In genomic region chr11:12052676-12053605, GRCh38 we compare ENCODE assay signal across 1 cellular context.
TF ChIP-seq lines count a peak whose summit lies in the region.

No MANE protein-coding gene starts in this region.

TF ChIP-seq in SK-N-SH treated with all-trans-retinoic acid at 6 μM for 48 hours, 23 proteins besides CTCF, POLR2A, EP300 and RAD21 (continued from another document):
- TF ChIP-seq, protein P1, sequence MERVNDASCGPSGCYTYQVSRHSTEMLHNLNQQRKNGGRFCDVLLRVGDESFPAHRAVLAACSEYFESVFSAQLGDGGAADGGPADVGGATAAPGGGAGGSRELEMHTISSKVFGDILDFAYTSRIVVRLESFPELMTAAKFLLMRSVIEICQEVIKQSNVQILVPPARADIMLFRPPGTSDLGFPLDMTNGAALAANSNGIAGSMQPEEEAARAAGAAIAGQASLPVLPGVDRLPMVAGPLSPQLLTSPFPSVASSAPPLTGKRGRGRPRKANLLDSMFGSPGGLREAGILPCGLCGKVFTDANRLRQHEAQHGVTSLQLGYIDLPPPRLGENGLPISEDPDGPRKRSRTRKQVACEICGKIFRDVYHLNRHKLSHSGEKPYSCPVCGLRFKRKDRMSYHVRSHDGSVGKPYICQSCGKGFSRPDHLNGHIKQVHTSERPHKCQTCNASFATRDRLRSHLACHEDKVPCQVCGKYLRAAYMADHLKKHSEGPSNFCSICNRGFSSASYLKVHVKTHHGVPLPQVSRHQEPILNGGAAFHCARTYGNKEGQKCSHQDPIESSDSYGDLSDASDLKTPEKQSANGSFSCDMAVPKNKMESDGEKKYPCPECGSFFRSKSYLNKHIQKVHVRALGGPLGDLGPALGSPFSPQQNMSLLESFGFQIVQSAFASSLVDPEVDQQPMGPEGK (CRISPR knock-in tag; IDR thresholded peaks at IDR 0.05; ENCODE audit: borderline replicate concordance) = no peak
- TF ChIP-seq ZNF565 (CRISPR knock-in tag; conservative IDR thresholded peaks at IDR 0.05; ENCODE audit: low read depth) (no peak), TCF4 (CRISPR knock-in tag; IDR thresholded peaks at IDR 0.05; ENCODE audit: borderline replicate concordance) (no peak)
